Comparison of ENCODE assay signal across 17 cellular contexts in the genomic region with DNA sequence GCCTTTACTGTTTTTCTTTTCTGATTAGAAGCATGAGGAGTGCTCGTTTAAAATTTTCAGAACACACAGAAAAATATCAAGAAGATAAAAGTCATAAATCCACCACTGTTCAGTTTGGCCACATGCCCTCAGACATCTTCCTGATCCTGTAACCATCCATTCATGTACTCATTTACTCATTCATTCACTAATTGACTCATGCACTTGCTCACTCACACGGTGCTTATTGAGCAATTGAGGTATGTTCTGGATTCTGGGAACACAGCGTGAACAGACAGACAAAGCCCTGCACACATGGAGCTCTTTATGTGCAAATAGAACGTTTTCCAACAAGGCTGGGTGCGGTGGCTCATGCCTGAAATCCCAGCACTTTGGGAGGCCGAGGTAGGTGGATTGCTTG. TPM values are rescaled to one million over a fixed set of nuclear protein-coding genes. Genes with fewer than 3 reads are reported as not detected.
A peak's percentile ranks its signal among the peaks of the same experiment; 100 is the strongest.
DNase-seq lines count a peak whose midpoint lies in the region; ATAC-seq and TF ChIP-seq lines count a peak whose summit lies in the region.
"Had no signal": no experiment of that assay in that cellular context is flagged by ENCODE, and none has a peak within 500 bp of the region (broad histone marks: within the 10 kb centered on the region; RNA-seq: fewer than 3 reads in every experiment).

No MANE protein-coding gene starts in this region.

- TF ChIP-seq CTCF in mammary epithelial cell (conservative IDR thresholded peaks at IDR 0.05 in 1 of 2, IDR thresholded peaks at IDR 0.05 in 1 of 2; ENCODE audit: extremely low read depth in 1 of 2, insufficient read depth in 1 of 2, low read depth in 1 of 2, low read length in 2 of 2): no peak

- no peaks in the 10 kb centered on the region for H3K9me3 ChIP-seq in mammary epithelial cell (replicated peaks; ENCODE audit: insufficient read depth, low read length)
- H3K9me3 ChIP-seq: thoracic aorta had no signal

- BruUV-seq in mammary epithelial cell (replicated peaks; lab: Mats Ljungman, UMichigan): no TSS peak

- in situ Hi-C loops in mammary epithelial cell (cut with MboI; ENCODE audit: low sequenced_read_pairs in 2 of 2): loop anchor here in 1 of 2 donors (25.0 kb wide), 2 partner anchors 99 to 199 kb away; no protein-coding TSS in a partner anchor

- no peak overlapping the region for H3K9ac ChIP-seq in mammary epithelial cell (ENCODE audit: insufficient read depth, low read length)
- H3K9ac ChIP-seq: KMS-11 had no signal

- no peaks in the 10 kb centered on the region for H3K79me2 ChIP-seq in mammary epithelial cell (ENCODE audit: insufficient read depth, low read length)

- WGBS in mammary epithelial cell (ENCODE audit: low coverage, missing lambda C conversion rate): 18% methylated on average over 6 of the region's 6 CpGs

- CTCF ChIA-PET in mammary epithelial cell (lab: Charles Lee; ENCODE audit: low non-redundant PET): no interaction called here

- no peak overlapping the region for H2AFZ ChIP-seq in mammary epithelial cell (ENCODE audit: low read depth, low read length)

- intact Hi-C loops in mammary epithelial cell (cut with micrococcal nuclease): no loop called here

- DNase-seq in EH (ENCODE audit: low read depth) (peak; percentile 57), M059J (ENCODE audit: low read depth) (peak; percentile 50), mammary epithelial cell (peak; percentile 93), kidney tubule cell (ENCODE audit: low spot score) (peak; percentile 91), SK-N-DZ (ENCODE audit: low spot score) (no peak), NCI-H2081 treated with DMSO at 0.1 percent for 48 hours (lab: John Stamatoyannopoulos, UW) (no peak)
- DNase-seq: anterior cingulate cortex, dorsolateral prefrontal cortex, immature natural killer cell, NCI-H187, NCI-H524, occipital lobe had no signal

- no peak overlapping the region for H3K4me3 ChIP-seq in mammary epithelial cell (replicated peaks in 1 of 3; ENCODE audit: insufficient read depth in 1 of 3, low read depth in 2 of 3, low read length in 3 of 3)
- H3K4me3 ChIP-seq: dorsolateral prefrontal cortex, thoracic aorta had no signal

- no peak overlapping the region for H3K4me2 ChIP-seq in mammary epithelial cell (ENCODE audit: insufficient read depth, low read depth, low read length)
- H3K4me2 ChIP-seq: KMS-11 had no signal

- dilution Hi-C loops in mammary epithelial cell (cut with HindIII; ENCODE audit: low sequenced_read_pairs): no loop called here

- H3K27me3 ChIP-seq in mammary epithelial cell (ENCODE audit: insufficient read depth, low read length): no peaks in the 10 kb centered on the region
- H3K27me3 ChIP-seq: dorsolateral prefrontal cortex had no signal

- peaks cover 11% of the 10 kb centered on the region for H3K4me1 ChIP-seq in mammary epithelial cell (ENCODE audit: insufficient read depth, low read length)

- no peak for ATAC-seq in GM18517 (IDR thresholded peaks at IDR 0.05; ENCODE audit: unreplicated experiment)
- ATAC-seq: HCT116, Panc1 had no signal

- no peaks in the 10 kb centered on the region for H3K36me3 ChIP-seq in mammary epithelial cell (ENCODE audit: insufficient read depth, low read length)
- H3K36me3 ChIP-seq: thoracic aorta had no signal

- no peaks in the 10 kb centered on the region for H4K20me1 ChIP-seq in mammary epithelial cell (ENCODE audit: insufficient read depth, low read length)

- H3K27ac ChIP-seq in mammary epithelial cell (ENCODE audit: insufficient read depth, low read depth, low read length): no peak overlapping the region
- H3K27ac ChIP-seq: dorsolateral prefrontal cortex, KMS-11, thoracic aorta had no signal

RNA-seq across cellular contexts. Expression of a gene that starts 10.1 kb away (rescaled TPM):
- 1.7 and 2.5 TPM in 2 replicates for total RNA-seq in M059J (2014; rRNA removed; shearing (Covaris generic))
- 10 to 100 TPM in 1 of 2 donors, 1 to 10 TPM in 1; 6.1 to 10.8 TPM for total RNA-seq in mammary epithelial cell
- polyA plus RNA-seq in mammary epithelial cell: 2.8 TPM
- polyA minus RNA-seq in mammary epithelial cell: 4.4 TPM
- polyA plus RNA-seq in SK-N-DZ (2014; cell fraction: cytosol; rRNA removed): 4.1 and 4.2 TPM in 2 replicates
- 2.5 and 5.0 TPM in 2 replicates for polyA plus RNA-seq in SK-N-DZ (2014; cell fraction: nucleus; rRNA removed)

RNA-seq across cellular contexts. Expression of a gene that starts 21.2 kb away (rescaled TPM):
- total RNA-seq in M059J (2014; rRNA removed; shearing (Covaris generic)): 20.7 and 23.9 TPM in 2 replicates
- 10 to 100 TPM; 14.2 to 57.6 TPM for total RNA-seq in mammary epithelial cell
- 49.5 TPM for polyA plus RNA-seq in mammary epithelial cell
- polyA minus RNA-seq in mammary epithelial cell: 80.6 TPM
- 8.6 and 9.6 TPM in 2 replicates for polyA plus RNA-seq in SK-N-DZ (2014; cell fraction: cytosol; rRNA removed)
- 11.4 and 12.4 TPM in 2 replicates for polyA plus RNA-seq in SK-N-DZ (2014; cell fraction: nucleus; rRNA removed)

RNA-seq across cellular contexts. Expression of a gene that starts 49.4 kb away (rescaled TPM):
- total RNA-seq in M059J (2014; rRNA removed; shearing (Covaris generic)): 29.9 and 33.9 TPM in 2 replicates
- 10 to 100 TPM; 17.2 to 35.7 TPM for total RNA-seq in mammary epithelial cell
- polyA plus RNA-seq in mammary epithelial cell: 61.2 TPM
- polyA minus RNA-seq in mammary epithelial cell: 56.2 TPM
- polyA plus RNA-seq in SK-N-DZ (2014; cell fraction: cytosol; rRNA removed): 23.7 and 26.7 TPM in 2 replicates
- polyA plus RNA-seq in SK-N-DZ (2014; cell fraction: nucleus; rRNA removed): 11.8 and 12.8 TPM in 2 replicates

Comparison
In these comparisons a context has a peak if more than half of its experiments do, and no peak if none do; other contexts are left out.
1. DNase-seq: peak in EH (single experiment), M059J (single experiment), mammary epithelial cell (single experiment) and kidney tubule cell (single experiment); none in SK-N-DZ (single experiment) and NCI-H2081 treated with DMSO at 0.1 percent for 48 hours (single experiment).